In genomic region chr5:96200611-96201010, GRCh38 we compare ENCODE assay signal across 28 cellular contexts.
DNase-seq lines count a peak whose midpoint lies in the region; ATAC-seq, FAIRE-seq and TF ChIP-seq lines count a peak whose summit lies in the region.
"Had no signal": no experiment of that assay in that cellular context is flagged by ENCODE, and none has a peak within 500 bp of the region (broad histone marks: within the 10 kb centered on the region; RNA-seq: fewer than 3 reads in every experiment).

No MANE protein-coding gene starts in this region.

- no peak for TF ChIP-seq EP300 in A549 (IDR thresholded peaks at IDR 0.05)

- WGBS in A549 (ENCODE audit: missing lambda C conversion rate), result 65% methylated on average over 1 of the region's 1 CpG
- 59% methylated on average over 1 of the region's 1 CpG for WGBS in mammary epithelial cell (ENCODE audit: low coverage, missing lambda C conversion rate)

- POLR2A ChIA-PET in A549 (lab: Yijun Ruan, JAX), result no interaction called here

- H3K4me1 ChIP-seq in A549, result peaks cover 35% of the 10 kb centered on the region
- H3K4me1 ChIP-seq in colonic mucosa, result peaks cover 4% of the 10 kb centered on the region
- H3K4me1 ChIP-seq in mammary epithelial cell (ENCODE audit: insufficient read depth, low read length), result no peaks in the 10 kb centered on the region
- H3K4me1 ChIP-seq: gastrocnemius medialis, parathyroid adenoma, sigmoid colon had no signal

- CTCF ChIA-PET in A549 (lab: Yijun Ruan, JAX) (interaction anchor here (0.9 to 1.6 kb wide), 5 partner anchors 14 to 135 kb away, joined by 3 to 6 read pairs (median 3); no protein-coding TSS in a partner anchor), mammary epithelial cell (lab: Charles Lee; ENCODE audit: low non-redundant PET) (no interaction called here)

- H3K79me2 ChIP-seq in mammary epithelial cell (ENCODE audit: insufficient read depth, low read length), result no peaks in the 10 kb centered on the region
- H3K79me2 ChIP-seq: parathyroid adenoma had no signal

- H3K9me3 ChIP-seq in A549 (no peaks in the 10 kb centered on the region), colonic mucosa (no peaks in the 10 kb centered on the region), mammary epithelial cell (replicated peaks; ENCODE audit: insufficient read depth, low read length) (peaks cover 2% of the 10 kb centered on the region)
- H3K9me3 ChIP-seq: gastrocnemius medialis, Peyer's patch, sigmoid colon had no signal

- peak overlapping the region; percentile 72 for H3K4me2 ChIP-seq in A549
- H3K4me2 ChIP-seq in mammary epithelial cell (ENCODE audit: insufficient read depth, low read depth, low read length), result no peak overlapping the region

- H3K27ac ChIP-seq in A549 (peak overlapping the region; percentile 73 to 81), colonic mucosa (peak overlapping the region; percentile 70), mammary epithelial cell (ENCODE audit: insufficient read depth, low read depth, low read length) (no peak overlapping the region)
- H3K27ac ChIP-seq: C4-2B, gastrocnemius medialis, parathyroid adenoma, sigmoid colon had no signal

- no peak overlapping the region for H2AFZ ChIP-seq in mammary epithelial cell (ENCODE audit: low read depth, low read length)
- H2AFZ ChIP-seq: parathyroid adenoma had no signal

- no peak for FAIRE-seq in A549 (lab: Jason Lieb, UNC)
- FAIRE-seq: bronchial epithelial cell, keratinocyte had no signal

- no peak for TF ChIP-seq RAD21 in A549 (conservative IDR thresholded peaks at IDR 0.05 in 1 of 2, IDR thresholded peaks at IDR 0.05 in 1 of 2)

- no TSS peak for BruUV-seq in mammary epithelial cell (replicated peaks; lab: Mats Ljungman, UMichigan)

- H3K36me3 ChIP-seq in colonic mucosa (no peaks in the 10 kb centered on the region), mammary epithelial cell (ENCODE audit: insufficient read depth, low read length) (no peaks in the 10 kb centered on the region)
- H3K36me3 ChIP-seq: gastrocnemius medialis, Peyer's patch, sigmoid colon had no signal

- ATAC-seq in A549 (peak in 1 of 2 experiments; percentile 25; a peak in 2 of 6 replicates), HG02588 (IDR thresholded peaks at IDR 0.05; ENCODE audit: unreplicated experiment) (no peak)
- ATAC-seq: activated T-cell treated with anti-CD3 and anti-CD28 coated beads, Interleukin-2, amount 50 U/mL, for 72 hours; gastrocnemius medialis; naive thymus-derived CD8-positive, alpha-beta T cell; stimulated activated naive CD8-positive, alpha-beta T cell treated with anti-CD3 and anti-CD28 coated beads, Interleukin-15, Interleukin-2, amounts not matched to agents 100 U/mL and 50 U/mL, for 24 hours had no signal

- H3K4me3 ChIP-seq in A549 (no peak overlapping the region), colonic mucosa (no peak overlapping the region), mammary epithelial cell (replicated peaks in 1 of 3; ENCODE audit: insufficient read depth in 1 of 3, low read depth in 2 of 3, low read length in 3 of 3) (no peak overlapping the region)
- H3K4me3 ChIP-seq: gastrocnemius medialis, sigmoid colon had no signal

- intact Hi-C loops in colonic mucosa (cut with DNase I), result no loop called here
- intact Hi-C loops in mammary epithelial cell (cut with micrococcal nuclease), result no loop called here

- no peaks in the 10 kb centered on the region for H3K27me3 ChIP-seq in colonic mucosa
- no peaks in the 10 kb centered on the region for H3K27me3 ChIP-seq in mammary epithelial cell (ENCODE audit: insufficient read depth, low read length)
- H3K27me3 ChIP-seq: gastrocnemius medialis, Peyer's patch, sigmoid colon had no signal

- DNase-seq in A549 (ENCODE audit: low read depth in 1 of 2, low spot score in 1 of 2), result no peak
- DNase-seq in DMS53 treated with DMSO at 0.1 percent for 48 hours (lab: John Stamatoyannopoulos, UW; ENCODE audit: unreplicated experiment), result peak; percentile 29
- no peak for DNase-seq in colonic mucosa
- peak; percentile 46 for DNase-seq in medulla oblongata (ENCODE audit: extremely low spot score)
- no peak for DNase-seq in hypothalamus (lab: John Stamatoyannopoulos, UW)
- no peak for DNase-seq in mammary epithelial cell
- DNase-seq in activated gamma-delta T cell treated with Interleukin-2 at 50 U/mL for 16 hours, result no peak
- DNase-seq: activated CD4-positive, alpha-beta T cell treated with anti-CD3 and anti-CD28 coated beads for 4 hours; activated naive CD4-positive, alpha-beta T cell treated with anti-CD3 and anti-CD28 coated beads for 36 hours; activated T-cell treated with anti-CD3 and anti-CD28 coated beads, Interleukin-2, amount 50 U/mL, for 72 hours; amniotic stem cell; gastrocnemius medialis; KBM-7; mesendoderm; naive thymus-derived CD8-positive, alpha-beta T cell; NCI-H1694; NCI-H2171; NCI-H524; Peyer's patch; sigmoid colon; stimulated activated CD4-positive, alpha-beta T cell treated with anti-CD3 and anti-CD28 coated beads, Interleukin-15, amount 100 ng/mL, for 24 hours; stimulated activated naive CD8-positive, alpha-beta T cell treated with anti-CD3 and anti-CD28 coated beads, Interleukin-15, Interleukin-2, amounts not matched to agents 100 U/mL and 50 U/mL, for 24 hours; T-helper 2 cell had no signal

- dilution Hi-C loops in mammary epithelial cell (cut with HindIII; ENCODE audit: low sequenced_read_pairs), result no loop called here

- H4K20me1 ChIP-seq in mammary epithelial cell (ENCODE audit: insufficient read depth, low read length), result no peaks in the 10 kb centered on the region

- TF ChIP-seq CTCF in A549 (IDR thresholded peaks at IDR 0.05), result no peak
- TF ChIP-seq CTCF in colonic mucosa (IDR thresholded peaks at IDR 0.05), result no peak
- no peak for TF ChIP-seq CTCF in mammary epithelial cell (conservative IDR thresholded peaks at IDR 0.05 in 1 of 2, IDR thresholded peaks at IDR 0.05 in 1 of 2; ENCODE audit: extremely low read depth in 1 of 2, insufficient read depth in 1 of 2, low read depth in 1 of 2, low read length in 2 of 2)

- no peak overlapping the region for H3K9ac ChIP-seq in colonic mucosa (ENCODE audit: low read depth in 2 of 2, low read length in 2 of 2)
- no peak overlapping the region for H3K9ac ChIP-seq in mammary epithelial cell (ENCODE audit: insufficient read depth, low read length)
- H3K9ac ChIP-seq: parathyroid adenoma had no signal

- in situ Hi-C loops in mammary epithelial cell (cut with MboI; ENCODE audit: low sequenced_read_pairs in 2 of 2), result loop anchor here in 1 of 2 donors (25.0 kb wide), 1 partner anchor 238 kb away; the partner anchor contains the start of gene ELL2

- TF ChIP-seq POLR2A in A549 (IDR thresholded peaks at IDR 0.05; ENCODE audit: low read length), result no peak

TF ChIP-seq in A549, 52 proteins besides CTCF, POLR2A, EP300 and RAD21:
- TF ChIP-seq E2F6 (IDR thresholded peaks at IDR 0.05; ENCODE audit: borderline replicate concordance, low read depth) (no peak), ELK1 (IDR thresholded peaks at IDR 0.05; ENCODE audit: low read depth, low read length) (no peak), FOSL2 (IDR thresholded peaks at IDR 0.05) (no peak), FOSL2 (CRISPR knock-in tag; IDR thresholded peaks at IDR 0.05) (no peak), MAFK (IDR thresholded peaks at IDR 0.05; ENCODE audit: partially characterized antibody) (no peak), MAX (IDR thresholded peaks at IDR 0.05) (no peak)
TF ChIP-seq in A549: peak in this region for 0.

Comparison
In these comparisons a context has a peak if more than half of its experiments do, and no peak if none do; other contexts are left out.
1. DNase-seq: peak in DMS53 treated with DMSO at 0.1 percent for 48 hours (single experiment) and medulla oblongata (single experiment); none in A549 (0 of 2), colonic mucosa (single experiment), hypothalamus (0 of 51), mammary epithelial cell (single experiment) and activated gamma-delta T cell treated with Interleukin-2 at 50 U/mL for 16 hours (single experiment).